ENCODE assay signal across 16 cellular contexts in genomic region chr11:125346565-125347260, GRCh38.
A peak's percentile ranks its signal among the peaks of the same experiment; 100 is the strongest.
DNase-seq lines count a peak whose midpoint lies in the region; ATAC-seq, FAIRE-seq and TF ChIP-seq lines count a peak whose summit lies in the region.
"Had no signal": no experiment of that assay in that cellular context is flagged by ENCODE, and none has a peak within 500 bp of the region (broad histone marks: within the 10 kb centered on the region; RNA-seq: fewer than 3 reads in every experiment).

No MANE protein-coding gene starts in this region.

- no peak for ATAC-seq in heart left ventricle
- ATAC-seq in Right ventricle myocardium superior (ENCODE audit: poor library complexity): no peak
- ATAC-seq in GM21619 (IDR thresholded peaks at IDR 0.05; ENCODE audit: unreplicated experiment): no peak

- intact Hi-C loops in heart left ventricle (cut with DNase I) (loop anchor here (2.0 to 10.0 kb wide), 17 partner anchors 58 to 392 kb away; partner anchors contain the start of genes PKNOX2 (in 5 of the 10) and CCDC15 (in 2 of the 10)), Right ventricle myocardium superior (cut with DNase I) (loop anchor here (5.0 kb wide), 1 partner anchor 254 kb away; no protein-coding TSS in a partner anchor), sigmoid colon (cut with DNase I) (loop anchor here (1.0 to 10.0 kb wide), 5 partner anchors 61 to 389 kb away; partner anchors contain the start of genes PKNOX2, STT3A and TMEM218), vagina (cut with DNase I) (no loop called here)

- TF ChIP-seq CTCF in heart left ventricle (IDR thresholded peaks at IDR 0.05) (no peak), sigmoid colon (IDR thresholded peaks at IDR 0.05) (no peak), vagina (IDR thresholded peaks at IDR 0.05) (no peak), D721Med (IDR thresholded peaks at IDR 0.05; ENCODE audit: insufficient read depth, missing control alignments) (no peak)

- DNase-seq in heart left ventricle (peak in 2 of 5 donors; percentile 22 to 29), Right ventricle myocardium superior (no peak), sigmoid colon (no peak), vagina (ENCODE audit: extremely low spot score in 2 of 2) (no peak), D721Med (ENCODE audit: insufficient read length, low spot score) (no peak), HPDE6-E6E7 (ENCODE audit: extremely low spot score) (no peak)
- DNase-seq: activated CD8-positive, alpha-beta memory T cell treated with anti-CD3 and anti-CD28 coated beads for 24 hours; erythroblast; glutamatergic neuron; NCI-H146; stimulated activated CD4-positive, alpha-beta T cell treated with anti-CD3 and anti-CD28 coated beads, Interleukin-2, amount 100 ng/mL, for 48 hours; transverse colon had no signal

- H3K9me3 ChIP-seq in heart left ventricle (no peaks in the 10 kb centered on the region), sigmoid colon (no peaks in the 10 kb centered on the region), vagina (no peaks in the 10 kb centered on the region)
- H3K9me3 ChIP-seq: BLaER1, right lobe of liver, transverse colon had no signal

- H3K36me3 ChIP-seq in heart left ventricle (no peaks in the 10 kb centered on the region), sigmoid colon (no peaks in the 10 kb centered on the region), vagina (no peaks in the 10 kb centered on the region)
- H3K36me3 ChIP-seq: BLaER1, right lobe of liver, transverse colon had no signal

- no peak overlapping the region for H3K4me3 ChIP-seq in heart left ventricle
- H3K4me3 ChIP-seq in sigmoid colon: no peak overlapping the region
- no peak overlapping the region for H3K4me3 ChIP-seq in vagina
- H3K4me3 ChIP-seq: BLaER1, right lobe of liver, transverse colon had no signal

- no peak for TF ChIP-seq EP300 in sigmoid colon (IDR thresholded peaks at IDR 0.05)

- WGBS in heart left ventricle, 4 donors: 78 to 84% (median 81%) methylated on average over 9 of the region's 9 CpGs
- 71 to 84% methylated on average over 9 of the region's 9 CpGs for WGBS in sigmoid colon, 2 donors

- no peak for FAIRE-seq in D721Med (lab: Jason Lieb, UNC)

- no peaks in the 10 kb centered on the region for H3K27me3 ChIP-seq in heart left ventricle
- no peaks in the 10 kb centered on the region for H3K27me3 ChIP-seq in layer of hippocampus (ENCODE audit: control insufficient read depth, insufficient read depth, low read length)
- no peaks in the 10 kb centered on the region for H3K27me3 ChIP-seq in sigmoid colon
- no peaks in the 10 kb centered on the region for H3K27me3 ChIP-seq in vagina
- H3K27me3 ChIP-seq: BLaER1, right lobe of liver had no signal

- H3K27ac ChIP-seq in heart left ventricle: peak overlapping the region; percentile 11 to 74 (median 52)
- H3K27ac ChIP-seq in layer of hippocampus (ENCODE audit: low read depth, low read length): peak overlapping the region; percentile 66
- peak overlapping the region; percentile 59 to 65 (median 60) for H3K27ac ChIP-seq in sigmoid colon
- H3K27ac ChIP-seq in vagina: peak overlapping the region; percentile 60
- H3K27ac ChIP-seq: BLaER1, right lobe of liver had no signal

- TF ChIP-seq POLR2A in heart left ventricle (IDR thresholded peaks at IDR 0.05): no peak
- no peak for TF ChIP-seq POLR2A in sigmoid colon (IDR thresholded peaks at IDR 0.05)
- TF ChIP-seq POLR2A in vagina (IDR thresholded peaks at IDR 0.05): no peak

- peaks cover 0 to 39% (median 13%) of the 10 kb centered on the region in 12 donors for H3K4me1 ChIP-seq in heart left ventricle
- peaks cover 0 to 22% (median 19%) of the 10 kb centered on the region in 4 donors for H3K4me1 ChIP-seq in sigmoid colon
- peaks cover 22% of the 10 kb centered on the region for H3K4me1 ChIP-seq in vagina
- H3K4me1 ChIP-seq: BLaER1, right lobe of liver had no signal
